8 cellular contexts compared by ENCODE assay signal in the genomic region with DNA sequence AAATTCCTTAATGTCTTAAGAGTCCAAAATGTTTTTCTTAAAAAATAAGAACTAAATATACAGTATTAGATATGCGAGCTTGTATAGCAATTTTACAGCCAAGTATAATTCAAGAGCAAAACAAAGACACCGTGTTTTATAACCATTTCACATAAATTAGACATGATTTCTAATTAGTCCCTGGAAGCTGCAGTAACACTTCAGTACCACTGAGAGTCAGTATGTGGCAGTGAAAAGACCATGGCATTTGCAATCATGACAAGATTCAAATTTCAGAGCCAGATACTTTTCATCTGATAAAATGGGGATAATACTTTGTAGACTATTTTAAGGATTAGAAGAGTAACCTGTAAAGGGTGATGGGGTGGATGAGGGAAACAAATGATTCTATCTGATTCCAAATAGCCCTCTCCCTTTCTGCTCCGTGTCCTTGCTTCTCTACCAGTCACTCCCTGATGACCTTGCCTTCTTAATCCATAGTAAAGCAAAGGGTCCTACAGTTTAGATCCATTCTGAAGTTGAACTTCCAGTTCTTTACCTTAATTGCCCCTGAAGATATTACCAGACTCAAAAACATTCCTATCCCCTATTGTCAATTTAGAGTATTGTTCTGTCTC.
A peak's percentile ranks its signal among the peaks of the same experiment; 100 is the strongest.
DNase-seq lines count a peak whose midpoint lies in the region; ATAC-seq, FAIRE-seq and TF ChIP-seq lines count a peak whose summit lies in the region.

No MANE protein-coding gene starts in this region.

- ATAC-seq in HG02798 (IDR thresholded peaks at IDR 0.05; ENCODE audit: poor library complexity, unreplicated experiment): peak; percentile 82
- peak; percentile 91 for ATAC-seq in left lobe of liver

- no peak for FAIRE-seq in bronchial epithelial cell (lab: Jason Lieb, UNC)

- DNase-seq in ACHN: peak; percentile 62
- peak; percentile 53 for DNase-seq in GM12865 (ENCODE audit: low read depth)
- peak; percentile 50 for DNase-seq in NCI-H446 treated with DMSO at 0.1 percent for 48 hours (lab: John Stamatoyannopoulos, UW)
- DNase-seq in bronchial epithelial cell (ENCODE audit: low read depth): peak; percentile 51
- no peak for DNase-seq in left lobe of liver (ENCODE audit: low spot score)
- no peak for DNase-seq in stimulated activated CD4-positive, alpha-beta T cell treated with anti-CD3 and anti-CD28 coated beads, Interleukin-4, amount 100 ng/mL, for 24 hours
- DNase-seq in T-helper 9 cell: no peak

- H3K27me3 ChIP-seq in bronchial epithelial cell (ENCODE audit: control insufficient read depth, insufficient read depth, low read length): no peaks in the 10 kb centered on the region

- H3K4me3 ChIP-seq in GM12865 (ENCODE audit: low read depth, low read length) (no peak overlapping the region), bronchial epithelial cell (ENCODE audit: low read depth, low read length) (no peak overlapping the region)

- in situ Hi-C loops in ACHN (cut with HindIII; ENCODE audit: low pct_ligation_motif_present, low pct_unique_long_range_greater_than_20kb, low sequenced_read_pairs): loop anchor here (25.0 kb wide), 1 partner anchor 222 kb away; no protein-coding TSS in a partner anchor

- peak; percentile 69 for TF ChIP-seq CTCF in GM12865 (IDR thresholded peaks at IDR 0.05; ENCODE audit: insufficient read depth, low read depth, low read length, missing control alignments)
- peak; percentile 63 for TF ChIP-seq CTCF in bronchial epithelial cell (IDR thresholded peaks at IDR 0.05; ENCODE audit: insufficient read depth, low read length, severe bottlenecking)

- no peaks in the 10 kb centered on the region for H3K36me3 ChIP-seq in bronchial epithelial cell (ENCODE audit: control insufficient read depth, insufficient read depth, low read length)

Comparison
In these comparisons a context has a peak if more than half of its experiments do, and no peak if none do; other contexts are left out.
1. DNase-seq: peak in ACHN (single experiment), GM12865 (single experiment), NCI-H446 treated with DMSO at 0.1 percent for 48 hours (single experiment) and bronchial epithelial cell (single experiment); none in left lobe of liver (single experiment), stimulated activated CD4-positive, alpha-beta T cell treated with anti-CD3 and anti-CD28 coated beads, Interleukin-4, amount 100 ng/mL, for 24 hours (single experiment) and T-helper 9 cell (single experiment).